Comparison of ENCODE assay signal across 10 cellular contexts in genomic region chr16:48126801-48127644, GRCh38. TPM values are rescaled to one million over a fixed set of nuclear protein-coding genes. Genes with fewer than 3 reads are reported as not detected.
A peak's percentile ranks its signal among the peaks of the same experiment; 100 is the strongest.
DNase-seq lines count a peak whose midpoint lies in the region; ATAC-seq and TF ChIP-seq lines count a peak whose summit lies in the region.
"Had no signal": no experiment of that assay in that cellular context is flagged by ENCODE, and none has a peak within 500 bp of the region (broad histone marks: within the 10 kb centered on the region; RNA-seq: fewer than 3 reads in every experiment).

No MANE protein-coding gene starts in this region.

- no peak overlapping the region for H3K4me3 Mint-ChIP-seq in MCF 10A (ENCODE audit: unreplicated experiment)

- POLR2A ChIA-PET in MCF 10A (lab: Yijun Ruan, JAX), result no interaction called here
- POLR2A ChIA-PET in Panc1 (lab: Charles Lee), result no interaction called here

- TF ChIP-seq POLR2A in breast epithelium (IDR thresholded peaks at IDR 0.05) (no peak), thyroid gland (IDR thresholded peaks at IDR 0.05) (no peak), testis (IDR thresholded peaks at IDR 0.05) (no peak)

- TF ChIP-seq CTCF in MCF 10A (IDR thresholded peaks at IDR 0.05; ENCODE audit: unreplicated experiment) (no peak), breast epithelium (IDR thresholded peaks at IDR 0.05) (no peak), Panc1 (IDR thresholded peaks at IDR 0.05) (no peak), foreskin keratinocyte (conservative IDR thresholded peaks at IDR 0.05) (peak; percentile 21), thyroid gland (IDR thresholded peaks at IDR 0.05) (no peak), testis (IDR thresholded peaks at IDR 0.05) (no peak)

- WGBS in thyroid gland, 2 donors, result 29 to 30% methylated on average over 13 of the region's 13 CpGs
- 74 to 81% methylated on average over 13 of the region's 13 CpGs for WGBS in testis, 2 donors

- no TSS peak for BruUV-seq in MCF 10A (replicated peaks; lab: Mats Ljungman, UMichigan)
- BruUV-seq in Panc1 (replicated peaks; lab: Mats Ljungman, UMichigan), result no TSS peak

- H3K36me3 Mint-ChIP-seq in MCF 10A (ENCODE audit: insufficient read depth, unreplicated experiment), result peaks cover 6% of the 10 kb centered on the region

- H3K4me1 ChIP-seq in breast epithelium (no peaks in the 10 kb centered on the region), Panc1 (ENCODE audit: control insufficient read depth, insufficient read depth, low read length) (peaks cover 22% of the 10 kb centered on the region), foreskin keratinocyte (peaks cover 19% of the 10 kb centered on the region), thyroid gland (peaks cover 17 to 24% of the 10 kb centered on the region in 2 donors), testis (no peaks in the 10 kb centered on the region)

- no peaks in the 10 kb centered on the region for H3K27me3 ChIP-seq in breast epithelium
- no peaks in the 10 kb centered on the region for H3K27me3 ChIP-seq in Panc1 (ENCODE audit: control insufficient read depth, insufficient read depth, low read length)
- no peaks in the 10 kb centered on the region for H3K27me3 ChIP-seq in foreskin keratinocyte
- no peaks in the 10 kb centered on the region for H3K27me3 ChIP-seq in thyroid gland
- no peaks in the 10 kb centered on the region for H3K27me3 ChIP-seq in testis

- H3K4me3 ChIP-seq in breast epithelium (no peak overlapping the region), Panc1 (ENCODE audit: low read depth in 2 of 2, low read length in 2 of 2) (no peak overlapping the region), thyroid gland (replicated peaks in 1 of 3) (no peak overlapping the region), testis (no peak overlapping the region)

- DNase-seq in MCF 10A (ENCODE audit: unreplicated experiment) (peak; percentile 92), breast epithelium (ENCODE audit: low spot score in 2 of 2) (no peak), Panc1 (ENCODE audit: low read depth, low spot score) (peak; percentile 91), foreskin keratinocyte (peak; percentile 82 to 85), thyroid gland (peak; percentile 78 to 80), HuH-7.5 (ENCODE audit: low spot score) (no peak), testis (no peak)
- DNase-seq in activated CD4-positive, alpha-beta T cell treated with anti-CD3 and anti-CD28 coated beads for 48 hours, result no peak
- DNase-seq: stimulated activated CD4-positive, alpha-beta T cell treated with anti-CD3 and anti-CD28 coated beads, Interleukin-2, amount 100 ng/mL, for 48 hours had no signal

- H3K27ac ChIP-seq in breast epithelium (no peak overlapping the region), Panc1 (ENCODE audit: low read length) (peak overlapping the region; percentile 81), foreskin keratinocyte (no peak overlapping the region), thyroid gland (peak overlapping the region; percentile 50 to 72 (median 66)), testis (no peak overlapping the region)

- no peaks in the 10 kb centered on the region for H3K27me3 Mint-ChIP-seq in MCF 10A (ENCODE audit: insufficient read depth, unreplicated experiment)

- in situ Hi-C loops in Panc1 (cut with HindIII; ENCODE audit: low pct_unique_long_range_greater_than_20kb, low sequenced_read_pairs), result no loop called here

- H3K36me3 ChIP-seq in breast epithelium (no peaks in the 10 kb centered on the region), Panc1 (ENCODE audit: control insufficient read depth, insufficient read depth, low read length) (no peaks in the 10 kb centered on the region), thyroid gland (no peaks in the 10 kb centered on the region), testis (ENCODE audit: low read depth, missing control alignments) (no peaks in the 10 kb centered on the region)

- intact Hi-C loops in MCF 10A (cut with micrococcal nuclease), result no loop called here
- intact Hi-C loops in breast epithelium (cut with DNase I; ENCODE audit: low total_unique reads), result no loop called here
- intact Hi-C loops in Panc1 (cut with micrococcal nuclease; ENCODE audit: unreplicated experiment), result no loop called here
- intact Hi-C loops in thyroid gland (cut with DNase I), result no loop called here
- intact Hi-C loops in testis (cut with DNase I; ENCODE audit: low total_unique reads), result no loop called here

- ATAC-seq in Panc1, result peak; percentile 87
- peak; percentile 45 for ATAC-seq in foreskin keratinocyte

- H3K27ac Mint-ChIP-seq in MCF 10A (ENCODE audit: low read depth, unreplicated experiment), result no peak overlapping the region

- H3K4me1 Mint-ChIP-seq in MCF 10A (ENCODE audit: insufficient read depth, unreplicated experiment), result peaks cover 8% of the 10 kb centered on the region

- H3K9me3 ChIP-seq in breast epithelium (no peaks in the 10 kb centered on the region), Panc1 (ENCODE audit: control insufficient read depth, insufficient read depth, low read depth, low read length) (no peaks in the 10 kb centered on the region), thyroid gland (no peaks in the 10 kb centered on the region), testis (no peaks in the 10 kb centered on the region)

- H3K9me3 Mint-ChIP-seq in MCF 10A (ENCODE audit: unreplicated experiment), result no peaks in the 10 kb centered on the region

- CTCF ChIA-PET in MCF 10A (lab: Yijun Ruan, JAX) (interaction anchor here (0.7 to 1.1 kb wide), 4 partner anchors 29 to 1547 kb away, joined by 3 to 6 read pairs (median 4); partner anchors contain the start of gene ABCC12), Panc1 (lab: Charles Lee) (interaction anchor here (0.5 kb wide), 1 partner anchor 1177 kb away, joined by 6 read pairs; no protein-coding TSS in a partner anchor)

RNA-seq across cellular contexts. Expression of gene ABCC12, which starts 28.8 kb away (rescaled TPM):
- total RNA-seq in MCF 10A (2022), result not detected in 2 replicates
- 1 to 10 TPM in 1 of 3 donors, under 1 TPM in 1, not detected in 1; 0.15 to 1.6 TPM for total RNA-seq in breast epithelium
- not detected for total RNA-seq in Panc1 (2021; ENCODE audit: unreplicated experiment)
- not detected for polyA plus RNA-seq in Panc1 (2012; ENCODE audit: insufficient read length)
- not detected in 2 replicates for total RNA-seq in foreskin keratinocyte
- not detected in 2 replicates for polyA plus RNA-seq in foreskin keratinocyte
- total RNA-seq in thyroid gland, result under 1 TPM in 1 of 4 donors, not detected in 3; 0.13 TPM
- 10 to 100 TPM; 14.2 to 18.3 TPM for total RNA-seq in testis
- 24.6 TPM for polyA plus RNA-seq in testis (ENCODE audit: insufficient read depth, low read depth, low replicate concordance)
- polyA plus RNA-seq: esophagus had no signal

Comparison
In these comparisons a context has a peak if more than half of its experiments do, and no peak if none do; other contexts are left out.
1. DNase-seq: peak in MCF 10A (single experiment), Panc1 (single experiment), foreskin keratinocyte (2 of 2) and thyroid gland (2 of 2); none in breast epithelium (0 of 2), activated CD4-positive, alpha-beta T cell treated with anti-CD3 and anti-CD28 coated beads for 48 hours (single experiment), HuH-7.5 (single experiment) and testis (single experiment).
2. H3K27ac ChIP-seq: peak in Panc1 (single experiment) and thyroid gland (3 of 3); none in breast epithelium (0 of 2), foreskin keratinocyte (single experiment) and testis (0 of 2).
3. RNA of gene ABCC12, which starts 28.8 kb away (total RNA-seq): 14.2 to 18.3 TPM in testis; 0.15 to 1.6 TPM in breast epithelium, not detected in MCF 10A, not detected in Panc1 (single experiment), not detected in foreskin keratinocyte and 0.13 TPM in thyroid gland; every median in the first group is over 4 times any median in the second.